1 cellular context compared by ENCODE assay signal in genomic region chr19:47112664-47113445, GRCh38.
TF ChIP-seq lines count a peak whose summit lies in the region.

No MANE protein-coding gene starts in this region.

TF ChIP-seq in HepG2, 621 proteins besides CTCF, POLR2A, EP300 and RAD21 (continued from another document and continues in another):
- TF ChIP-seq, protein P1, sequence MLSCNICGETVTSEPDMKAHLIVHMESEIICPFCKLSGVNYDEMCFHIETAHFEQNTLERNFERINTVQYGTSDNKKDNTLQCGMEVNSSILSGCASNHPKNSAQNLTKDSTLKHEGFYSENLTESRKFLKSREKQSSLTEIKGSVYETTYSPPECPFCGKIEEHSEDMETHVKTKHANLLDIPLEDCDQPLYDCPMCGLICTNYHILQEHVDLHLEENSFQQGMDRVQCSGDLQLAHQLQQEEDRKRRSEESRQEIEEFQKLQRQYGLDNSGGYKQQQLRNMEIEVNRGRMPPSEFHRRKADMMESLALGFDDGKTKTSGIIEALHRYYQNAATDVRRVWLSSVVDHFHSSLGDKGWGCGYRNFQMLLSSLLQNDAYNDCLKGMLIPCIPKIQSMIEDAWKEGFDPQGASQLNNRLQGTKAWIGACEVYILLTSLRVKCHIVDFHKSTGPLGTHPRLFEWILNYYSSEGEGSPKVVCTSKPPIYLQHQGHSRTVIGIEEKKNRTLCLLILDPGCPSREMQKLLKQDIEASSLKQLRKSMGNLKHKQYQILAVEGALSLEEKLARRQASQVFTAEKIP (CRISPR knock-in tag; IDR thresholded peaks at IDR 0.05; ENCODE audit: borderline replicate concordance) = no peak
- TF ChIP-seq, protein P2, sequence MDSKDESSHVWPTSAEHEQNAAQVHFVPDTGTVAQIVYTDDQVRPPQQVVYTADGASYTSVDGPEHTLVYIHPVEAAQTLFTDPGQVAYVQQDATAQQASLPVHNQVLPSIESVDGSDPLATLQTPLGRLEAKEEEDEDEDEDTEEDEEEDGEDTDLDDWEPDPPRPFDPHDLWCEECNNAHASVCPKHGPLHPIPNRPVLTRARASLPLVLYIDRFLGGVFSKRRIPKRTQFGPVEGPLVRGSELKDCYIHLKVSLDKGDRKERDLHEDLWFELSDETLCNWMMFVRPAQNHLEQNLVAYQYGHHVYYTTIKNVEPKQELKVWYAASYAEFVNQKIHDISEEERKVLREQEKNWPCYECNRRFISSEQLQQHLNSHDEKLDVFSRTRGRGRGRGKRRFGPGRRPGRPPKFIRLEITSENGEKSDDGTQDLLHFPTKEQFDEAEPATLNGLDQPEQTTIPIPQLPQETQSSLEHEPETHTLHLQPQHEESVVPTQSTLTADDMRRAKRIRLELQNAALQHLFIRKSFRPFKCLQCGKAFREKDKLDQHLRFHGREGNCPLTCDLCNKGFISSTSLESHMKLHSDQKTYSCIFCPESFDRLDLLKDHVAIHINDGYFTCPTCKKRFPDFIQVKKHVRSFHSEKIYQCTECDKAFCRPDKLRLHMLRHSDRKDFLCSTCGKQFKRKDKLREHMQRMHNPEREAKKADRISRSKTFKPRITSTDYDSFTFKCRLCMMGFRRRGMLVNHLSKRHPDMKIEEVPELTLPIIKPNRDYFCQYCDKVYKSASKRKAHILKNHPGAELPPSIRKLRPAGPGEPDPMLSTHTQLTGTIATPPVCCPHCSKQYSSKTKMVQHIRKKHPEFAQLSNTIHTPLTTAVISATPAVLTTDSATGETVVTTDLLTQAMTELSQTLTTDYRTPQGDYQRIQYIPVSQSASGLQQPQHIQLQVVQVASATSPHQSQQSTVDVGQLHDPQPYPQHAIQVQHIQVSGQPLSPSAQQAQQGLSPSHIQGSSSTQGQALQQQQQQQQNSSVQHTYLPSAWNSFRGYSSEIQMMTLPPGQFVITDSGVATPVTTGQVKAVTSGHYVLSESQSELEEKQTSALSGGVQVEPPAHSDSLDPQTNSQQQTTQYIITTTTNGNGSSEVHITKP (CRISPR knock-in tag; IDR thresholded peaks at IDR 0.05; ENCODE audit: low read depth) = peak; percentile 57; the same call in 1 of the 2 replicates
- no peak for TF ChIP-seq SIN3B (IDR thresholded peaks at IDR 0.05; ENCODE audit: low read length)
- no peak for TF ChIP-seq ATRX (CRISPR knock-in tag; IDR thresholded peaks at IDR 0.05; ENCODE audit: borderline replicate concordance)
- TF ChIP-seq, protein P3, sequence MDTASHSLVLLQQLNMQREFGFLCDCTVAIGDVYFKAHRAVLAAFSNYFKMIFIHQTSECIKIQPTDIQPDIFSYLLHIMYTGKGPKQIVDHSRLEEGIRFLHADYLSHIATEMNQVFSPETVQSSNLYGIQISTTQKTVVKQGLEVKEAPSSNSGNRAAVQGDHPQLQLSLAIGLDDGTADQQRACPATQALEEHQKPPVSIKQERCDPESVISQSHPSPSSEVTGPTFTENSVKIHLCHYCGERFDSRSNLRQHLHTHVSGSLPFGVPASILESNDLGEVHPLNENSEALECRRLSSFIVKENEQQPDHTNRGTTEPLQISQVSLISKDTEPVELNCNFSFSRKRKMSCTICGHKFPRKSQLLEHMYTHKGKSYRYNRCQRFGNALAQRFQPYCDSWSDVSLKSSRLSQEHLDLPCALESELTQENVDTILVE (CRISPR knock-in tag; IDR thresholded peaks at IDR 0.05) = 0 out of 2 replicates have a peak, but pooled peaks have one; percentile 21
- no peak for TF ChIP-seq ZNF296 (CRISPR knock-in tag; conservative IDR thresholded peaks at IDR 0.05)
- peak; percentile 67 for TF ChIP-seq FOXA3 (CRISPR knock-in tag; IDR thresholded peaks at IDR 0.05)
- no peak for TF ChIP-seq ZKSCAN1 (IDR thresholded peaks at IDR 0.05; ENCODE audit: low read length)
- no peak for TF ChIP-seq ZNF530 (CRISPR knock-in tag; IDR thresholded peaks at IDR 0.05; ENCODE audit: low read depth)
- peak; percentile 36; the same call in 1 of the 2 replicates for TF ChIP-seq ISL2 (CRISPR knock-in tag; IDR thresholded peaks at IDR 0.05)
- TF ChIP-seq SAP130 (CRISPR knock-in tag; IDR thresholded peaks at IDR 0.05; ENCODE audit: low read depth) = peak; percentile 76
- TF ChIP-seq ZNF790 (CRISPR knock-in tag; IDR thresholded peaks at IDR 0.05; ENCODE audit: borderline replicate concordance) = no peak
- TF ChIP-seq MYC (CRISPR knock-in tag; IDR thresholded peaks at IDR 0.05; ENCODE audit: borderline replicate concordance) = peak; percentile 84
- no peak; the same call in 1 of the 2 replicates for TF ChIP-seq TMF1 (CRISPR knock-in tag; IDR thresholded peaks at IDR 0.05; ENCODE audit: low read depth)
- TF ChIP-seq AHR (CRISPR knock-in tag; IDR thresholded peaks at IDR 0.05) = 0 out of 2 replicates have a peak, but pooled peaks have one; percentile 84
- TF ChIP-seq ZNF484 (CRISPR knock-in tag; IDR thresholded peaks at IDR 0.05; ENCODE audit: borderline replicate concordance, low read depth) = no peak
- TF ChIP-seq ZNF556 (CRISPR knock-in tag; IDR thresholded peaks at IDR 0.05; ENCODE audit: borderline replicate concordance) = no peak
- TF ChIP-seq, protein P4, sequence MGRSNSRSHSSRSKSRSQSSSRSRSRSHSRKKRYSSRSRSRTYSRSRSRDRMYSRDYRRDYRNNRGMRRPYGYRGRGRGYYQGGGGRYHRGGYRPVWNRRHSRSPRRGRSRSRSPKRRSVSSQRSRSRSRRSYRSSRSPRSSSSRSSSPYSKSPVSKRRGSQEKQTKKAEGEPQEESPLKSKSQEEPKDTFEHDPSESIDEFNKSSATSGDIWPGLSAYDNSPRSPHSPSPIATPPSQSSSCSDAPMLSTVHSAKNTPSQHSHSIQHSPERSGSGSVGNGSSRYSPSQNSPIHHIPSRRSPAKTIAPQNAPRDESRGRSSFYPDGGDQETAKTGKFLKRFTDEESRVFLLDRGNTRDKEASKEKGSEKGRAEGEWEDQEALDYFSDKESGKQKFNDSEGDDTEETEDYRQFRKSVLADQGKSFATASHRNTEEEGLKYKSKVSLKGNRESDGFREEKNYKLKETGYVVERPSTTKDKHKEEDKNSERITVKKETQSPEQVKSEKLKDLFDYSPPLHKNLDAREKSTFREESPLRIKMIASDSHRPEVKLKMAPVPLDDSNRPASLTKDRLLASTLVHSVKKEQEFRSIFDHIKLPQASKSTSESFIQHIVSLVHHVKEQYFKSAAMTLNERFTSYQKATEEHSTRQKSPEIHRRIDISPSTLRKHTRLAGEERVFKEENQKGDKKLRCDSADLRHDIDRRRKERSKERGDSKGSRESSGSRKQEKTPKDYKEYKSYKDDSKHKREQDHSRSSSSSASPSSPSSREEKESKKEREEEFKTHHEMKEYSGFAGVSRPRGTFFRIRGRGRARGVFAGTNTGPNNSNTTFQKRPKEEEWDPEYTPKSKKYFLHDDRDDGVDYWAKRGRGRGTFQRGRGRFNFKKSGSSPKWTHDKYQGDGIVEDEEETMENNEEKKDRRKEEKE (IDR thresholded peaks at IDR 0.05) = no peak
- no peak for TF ChIP-seq ZNF737 (CRISPR knock-in tag; IDR thresholded peaks at IDR 0.05; ENCODE audit: borderline replicate concordance)
- no peak for TF ChIP-seq DNMT3B (CRISPR knock-in tag; conservative IDR thresholded peaks at IDR 0.05)
- TF ChIP-seq ZNF124 (CRISPR knock-in tag; IDR thresholded peaks at IDR 0.05) = no peak
- peak; percentile 97 for TF ChIP-seq ZSCAN22 (CRISPR knock-in tag; IDR thresholded peaks at IDR 0.05)
- TF ChIP-seq ZNF7 (CRISPR knock-in tag; IDR thresholded peaks at IDR 0.05) = 0 out of 2 replicates have a peak, but pooled peaks have one; percentile 12
- 0 out of 2 replicates have a peak, but pooled peaks have one; percentile 18 for TF ChIP-seq TBX3 (IDR thresholded peaks at IDR 0.05; ENCODE audit: borderline replicate concordance)
- 0 out of 2 replicates have a peak, but pooled peaks have one; percentile 9 for TF ChIP-seq NCOA2 (CRISPR knock-in tag; IDR thresholded peaks at IDR 0.05)
- peak; percentile 64; the same call in 1 of the 2 replicates for TF ChIP-seq ARID4A (CRISPR knock-in tag; IDR thresholded peaks at IDR 0.05; ENCODE audit: borderline replicate concordance)
- no peak for TF ChIP-seq RFX5 (IDR thresholded peaks at IDR 0.05; ENCODE audit: low read depth, low read length)
- TF ChIP-seq ZNF317 (CRISPR knock-in tag; IDR thresholded peaks at IDR 0.05) = peak; percentile 26
- TF ChIP-seq, protein P5, sequence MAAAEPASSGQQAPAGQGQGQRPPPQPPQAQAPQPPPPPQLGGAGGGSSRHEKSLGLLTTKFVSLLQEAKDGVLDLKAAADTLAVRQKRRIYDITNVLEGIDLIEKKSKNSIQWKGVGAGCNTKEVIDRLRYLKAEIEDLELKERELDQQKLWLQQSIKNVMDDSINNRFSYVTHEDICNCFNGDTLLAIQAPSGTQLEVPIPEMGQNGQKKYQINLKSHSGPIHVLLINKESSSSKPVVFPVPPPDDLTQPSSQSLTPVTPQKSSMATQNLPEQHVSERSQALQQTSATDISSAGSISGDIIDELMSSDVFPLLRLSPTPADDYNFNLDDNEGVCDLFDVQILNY (CRISPR knock-in tag; conservative IDR thresholded peaks at IDR 0.05) = no peak; the same call in 1 of the 2 replicates
- TF ChIP-seq SALL2 (CRISPR knock-in tag; IDR thresholded peaks at IDR 0.05) = peak; percentile 72
- peak; percentile 99 for TF ChIP-seq SNAI1 (CRISPR knock-in tag; IDR thresholded peaks at IDR 0.05; ENCODE audit: borderline replicate concordance)
- TF ChIP-seq MTA1 (CRISPR knock-in tag; IDR thresholded peaks at IDR 0.05; ENCODE audit: borderline replicate concordance) = 0 out of 2 replicates have a peak, but pooled peaks have one; percentile 16
- TF ChIP-seq HOXA7 (CRISPR knock-in tag; IDR thresholded peaks at IDR 0.05) = no peak
- peak; percentile 32; the same call in 1 of the 2 replicates for TF ChIP-seq ZMYM3 (CRISPR knock-in tag; IDR thresholded peaks at IDR 0.05)
- TF ChIP-seq KAT2B (IDR thresholded peaks at IDR 0.05; ENCODE audit: borderline replicate concordance, low read depth, low read length) = no peak
- TF ChIP-seq ZNF672 (CRISPR knock-in tag; IDR thresholded peaks at IDR 0.05) = no peak
- TF ChIP-seq SIN3A (IDR thresholded peaks at IDR 0.05; ENCODE audit: borderline replicate concordance, low read depth, low read length) = no peak
- TF ChIP-seq, protein P6, sequence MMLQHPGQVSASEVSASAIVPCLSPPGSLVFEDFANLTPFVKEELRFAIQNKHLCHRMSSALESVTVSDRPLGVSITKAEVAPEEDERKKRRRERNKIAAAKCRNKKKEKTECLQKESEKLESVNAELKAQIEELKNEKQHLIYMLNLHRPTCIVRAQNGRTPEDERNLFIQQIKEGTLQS (CRISPR knock-in tag; IDR thresholded peaks at IDR 0.05) = no peak
- TF ChIP-seq SKIL (CRISPR knock-in tag; IDR thresholded peaks at IDR 0.05; ENCODE audit: borderline replicate concordance) = peak; percentile 46; the same call in 1 of the 2 replicates
- TF ChIP-seq, protein P7, sequence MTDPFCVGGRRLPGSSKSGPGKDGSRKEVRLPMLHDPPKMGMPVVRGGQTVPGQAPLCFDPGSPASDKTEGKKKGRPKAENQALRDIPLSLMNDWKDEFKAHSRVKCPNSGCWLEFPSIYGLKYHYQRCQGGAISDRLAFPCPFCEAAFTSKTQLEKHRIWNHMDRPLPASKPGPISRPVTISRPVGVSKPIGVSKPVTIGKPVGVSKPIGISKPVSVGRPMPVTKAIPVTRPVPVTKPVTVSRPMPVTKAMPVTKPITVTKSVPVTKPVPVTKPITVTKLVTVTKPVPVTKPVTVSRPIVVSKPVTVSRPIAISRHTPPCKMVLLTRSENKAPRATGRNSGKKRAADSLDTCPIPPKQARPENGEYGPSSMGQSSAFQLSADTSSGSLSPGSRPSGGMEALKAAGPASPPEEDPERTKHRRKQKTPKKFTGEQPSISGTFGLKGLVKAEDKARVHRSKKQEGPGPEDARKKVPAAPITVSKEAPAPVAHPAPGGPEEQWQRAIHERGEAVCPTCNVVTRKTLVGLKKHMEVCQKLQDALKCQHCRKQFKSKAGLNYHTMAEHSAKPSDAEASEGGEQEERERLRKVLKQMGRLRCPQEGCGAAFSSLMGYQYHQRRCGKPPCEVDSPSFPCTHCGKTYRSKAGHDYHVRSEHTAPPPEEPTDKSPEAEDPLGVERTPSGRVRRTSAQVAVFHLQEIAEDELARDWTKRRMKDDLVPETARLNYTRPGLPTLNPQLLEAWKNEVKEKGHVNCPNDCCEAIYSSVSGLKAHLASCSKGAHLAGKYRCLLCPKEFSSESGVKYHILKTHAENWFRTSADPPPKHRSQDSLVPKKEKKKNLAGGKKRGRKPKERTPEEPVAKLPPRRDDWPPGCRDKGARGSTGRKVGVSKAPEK (CRISPR knock-in tag; IDR thresholded peaks at IDR 0.05; ENCODE audit: borderline replicate concordance) = 0 out of 2 replicates have a peak, but pooled peaks have one; percentile 15
- TF ChIP-seq KLF11 (CRISPR knock-in tag; IDR thresholded peaks at IDR 0.05) = peak; percentile 28; the same call in 1 of the 2 replicates
